In the genomic region with DNA sequence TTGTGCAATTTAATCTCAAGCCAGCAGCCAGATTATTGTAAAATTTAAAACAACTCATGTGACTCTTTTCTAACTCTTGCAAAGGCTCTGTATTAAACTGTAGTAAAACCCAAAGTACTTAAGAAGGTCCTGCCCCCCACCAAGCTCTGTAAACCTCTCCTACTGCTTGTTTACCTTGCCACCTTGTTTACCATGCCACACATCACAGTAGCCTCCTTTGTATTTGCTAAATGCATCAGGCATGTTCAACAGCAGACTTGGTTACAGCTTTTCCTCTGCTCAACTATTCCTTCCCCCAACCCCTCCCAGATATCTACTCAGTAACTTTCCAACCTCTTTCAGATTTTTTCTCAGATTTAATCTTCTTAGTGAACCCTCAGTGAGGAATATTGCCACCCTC, we compare ENCODE assay signal across 24 cellular contexts.
"Had no signal": no experiment of that assay in that cellular context is flagged by ENCODE, and none has a peak within 500 bp of the region (broad histone marks: within the 10 kb centered on the region; RNA-seq: fewer than 3 reads in every experiment).

No MANE protein-coding gene starts in this region.

- DNase-seq: activated B cell treated with CpG ODN at 0.5 μM for 24 hours; activated CD4-positive, alpha-beta T cell treated with anti-CD3 and anti-CD28 coated beads for 36 hours; activated CD4-positive, alpha-beta T cell treated with anti-CD3 and anti-CD28 coated beads, Interleukin-2, amount 50 U/mL, for 4 hours; activated CD8-positive, alpha-beta memory T cell treated with anti-CD3 and anti-CD28 coated beads for 24 hours; activated CD8-positive, alpha-beta memory T cell treated with anti-CD3 and anti-CD28 coated beads, Interleukin-2, amount 50 U/mL, for 4 hours; activated T-cell treated with anti-CD3 and anti-CD28 coated beads, Interleukin-2, amount 50 U/mL, for 24 hours; effector memory CD4-positive, alpha-beta T cell; foreskin melanocyte; lower lobe of right lung; naive thymus-derived CD8-positive, alpha-beta T cell; stimulated activated CD4-positive, alpha-beta T cell treated with anti-CD3 and anti-CD28 coated beads, Interleukin-2, amount 100 ng/mL, for 48 hours; stimulated activated CD8-positive, alpha-beta memory T cell treated with anti-CD3 and anti-CD28 coated beads, Interleukin-4, amount 100 ng/mL, for 48 hours; stimulated activated naive CD4-positive, alpha-beta T cell treated with Interleukin-2 at 50 U/mL for 16 hours; T1000; upper lobe of left lung had no signal

- H3K27me3 ChIP-seq: breast epithelium, upper lobe of left lung had no signal

- H3K4me3 ChIP-seq: breast epithelium, lower lobe of right lung, prostate gland, thoracic aorta, upper lobe of left lung had no signal

- H3K27ac Mint-ChIP-seq: activated B cell treated with CpG ODN at 0.5 μM for 24 hours; activated CD4-positive, alpha-beta T cell treated with anti-CD3 and anti-CD28 coated beads for 36 hours; activated naive CD8-positive, alpha-beta T cell; activated T-cell treated with anti-CD3 and anti-CD28 coated beads, Interleukin-2, amount 50 U/mL, for 24 hours; activated T-helper 17 cell treated with anti-CD3 and anti-CD28 coated beads, Interleukin-2, amount 50 U/mL, for 72 hours; naive thymus-derived CD8-positive, alpha-beta T cell; T-helper 1 cell treated with Interleukin-12 subunit alpha and Interleukin-12 subunit beta and Interleukin-4 antibody, amounts not matched to agents 30 μg/mL and 1 μg/mL, for 36 hours had no signal

- H3K27ac ChIP-seq: breast epithelium, lower lobe of right lung, prostate gland, thoracic aorta, upper lobe of left lung had no signal

- H3K36me3 ChIP-seq: breast epithelium, lower lobe of right lung, prostate gland, thoracic aorta, upper lobe of left lung had no signal

- H3K4me1 Mint-ChIP-seq: activated B cell treated with CpG ODN at 0.5 μM for 24 hours; activated CD4-positive, alpha-beta T cell treated with anti-CD3 and anti-CD28 coated beads for 36 hours; activated T-helper 17 cell treated with anti-CD3 and anti-CD28 coated beads, Interleukin-2, amount 50 U/mL, for 72 hours; central memory CD8-positive, alpha-beta T cell; naive thymus-derived CD8-positive, alpha-beta T cell had no signal

- ATAC-seq: activated CD4-positive, alpha-beta T cell treated with anti-CD3 and anti-CD28 coated beads for 36 hours; activated T-helper 17 cell treated with anti-CD3 and anti-CD28 coated beads, Interleukin-2, amount 50 U/mL, for 72 hours; esophagus mucosa; left lobe of liver; lower lobe of right lung; naive thymus-derived CD8-positive, alpha-beta T cell had no signal

- H3K9me3 ChIP-seq: breast epithelium, lower lobe of right lung, prostate gland, thoracic aorta, upper lobe of left lung had no signal

- H3K36me3 Mint-ChIP-seq: activated naive CD8-positive, alpha-beta T cell had no signal

- H3K4me1 ChIP-seq: breast epithelium, lower lobe of right lung, prostate gland, upper lobe of left lung had no signal

- H3K4me3 Mint-ChIP-seq: activated B cell treated with CpG ODN at 0.5 μM for 24 hours; activated CD4-positive, alpha-beta T cell treated with anti-CD3 and anti-CD28 coated beads for 36 hours; activated naive CD8-positive, alpha-beta T cell; activated T-cell treated with anti-CD3 and anti-CD28 coated beads, Interleukin-2, amount 50 U/mL, for 24 hours; activated T-helper 17 cell treated with anti-CD3 and anti-CD28 coated beads, Interleukin-2, amount 50 U/mL, for 72 hours; central memory CD8-positive, alpha-beta T cell; naive thymus-derived CD8-positive, alpha-beta T cell; T-helper 1 cell treated with Interleukin-12 subunit alpha and Interleukin-12 subunit beta and Interleukin-4 antibody, amounts not matched to agents 30 μg/mL and 1 μg/mL, for 36 hours had no signal

- H3K27me3 Mint-ChIP-seq: activated B cell treated with CpG ODN at 0.5 μM for 24 hours; activated CD4-positive, alpha-beta T cell treated with anti-CD3 and anti-CD28 coated beads for 36 hours; activated naive CD8-positive, alpha-beta T cell; activated T-cell treated with anti-CD3 and anti-CD28 coated beads, Interleukin-2, amount 50 U/mL, for 24 hours; activated T-helper 17 cell treated with anti-CD3 and anti-CD28 coated beads, Interleukin-2, amount 50 U/mL, for 72 hours; central memory CD8-positive, alpha-beta T cell; naive thymus-derived CD8-positive, alpha-beta T cell had no signal
